ENCODE assay signal across 10 cellular contexts in genomic region chr2:33210626-33211025, GRCh38.
DNase-seq lines count a peak whose midpoint lies in the region; ATAC-seq and TF ChIP-seq lines count a peak whose summit lies in the region.
"Had no signal": no experiment of that assay in that cellular context is flagged by ENCODE, and none has a peak within 500 bp of the region (broad histone marks: within the 10 kb centered on the region; RNA-seq: fewer than 3 reads in every experiment).

No MANE protein-coding gene starts in this region.

- ATAC-seq in omental fat pad (ENCODE audit: low FRiP score) = peak; percentile 72

- peak; percentile 74 for DNase-seq in COLO829 (ENCODE audit: low spot score)
- DNase-seq in RKO (ENCODE audit: low spot score) = peak; percentile 87
- peak; percentile 99 for DNase-seq in fibroblast of mammary gland (ENCODE audit: low read depth)
- no peak for DNase-seq in omental fat pad (ENCODE audit: low spot score)
- DNase-seq in activated CD4-positive, CD25-positive, alpha-beta regulatory T cell (lab: John Stamatoyannopoulos, UW) = no peak
- no peak for DNase-seq in NCI-H524 treated with DMSO at 0.1 percent for 48 hours (lab: John Stamatoyannopoulos, UW)
- DNase-seq in NOMO-1 treated with DMSO at 0.1 percent for 48 hours (lab: John Stamatoyannopoulos, UW; ENCODE audit: unreplicated experiment) = no peak
- DNase-seq in stimulated activated CD8-positive, alpha-beta memory T cell treated with anti-CD3 and anti-CD28 coated beads, Interleukin-4, amount 100 ng/mL, for 48 hours = no peak
- DNase-seq: hippocampal formation, NCI-H2171 had no signal

- TF ChIP-seq CTCF in fibroblast of mammary gland (conservative IDR thresholded peaks at IDR 0.05; ENCODE audit: control insufficient read depth, insufficient read depth, low read depth, low read length) = no peak
- TF ChIP-seq CTCF in omental fat pad (IDR thresholded peaks at IDR 0.05) = no peak

- H3K4me3 ChIP-seq in fibroblast of mammary gland (ENCODE audit: control insufficient read depth, low read depth, low read length) = no peak overlapping the region

Comparison
In these comparisons a context has a peak if more than half of its experiments do, and no peak if none do; other contexts are left out.
1. DNase-seq: peak in COLO829 (single experiment), RKO (single experiment) and fibroblast of mammary gland (single experiment); none in omental fat pad (single experiment), activated CD4-positive, CD25-positive, alpha-beta regulatory T cell (0 of 4), NCI-H524 treated with DMSO at 0.1 percent for 48 hours (single experiment), NOMO-1 treated with DMSO at 0.1 percent for 48 hours (single experiment) and stimulated activated CD8-positive, alpha-beta memory T cell treated with anti-CD3 and anti-CD28 coated beads, Interleukin-4, amount 100 ng/mL, for 48 hours (single experiment).